ENCODE assay signal across 18 cellular contexts in the genomic region with DNA sequence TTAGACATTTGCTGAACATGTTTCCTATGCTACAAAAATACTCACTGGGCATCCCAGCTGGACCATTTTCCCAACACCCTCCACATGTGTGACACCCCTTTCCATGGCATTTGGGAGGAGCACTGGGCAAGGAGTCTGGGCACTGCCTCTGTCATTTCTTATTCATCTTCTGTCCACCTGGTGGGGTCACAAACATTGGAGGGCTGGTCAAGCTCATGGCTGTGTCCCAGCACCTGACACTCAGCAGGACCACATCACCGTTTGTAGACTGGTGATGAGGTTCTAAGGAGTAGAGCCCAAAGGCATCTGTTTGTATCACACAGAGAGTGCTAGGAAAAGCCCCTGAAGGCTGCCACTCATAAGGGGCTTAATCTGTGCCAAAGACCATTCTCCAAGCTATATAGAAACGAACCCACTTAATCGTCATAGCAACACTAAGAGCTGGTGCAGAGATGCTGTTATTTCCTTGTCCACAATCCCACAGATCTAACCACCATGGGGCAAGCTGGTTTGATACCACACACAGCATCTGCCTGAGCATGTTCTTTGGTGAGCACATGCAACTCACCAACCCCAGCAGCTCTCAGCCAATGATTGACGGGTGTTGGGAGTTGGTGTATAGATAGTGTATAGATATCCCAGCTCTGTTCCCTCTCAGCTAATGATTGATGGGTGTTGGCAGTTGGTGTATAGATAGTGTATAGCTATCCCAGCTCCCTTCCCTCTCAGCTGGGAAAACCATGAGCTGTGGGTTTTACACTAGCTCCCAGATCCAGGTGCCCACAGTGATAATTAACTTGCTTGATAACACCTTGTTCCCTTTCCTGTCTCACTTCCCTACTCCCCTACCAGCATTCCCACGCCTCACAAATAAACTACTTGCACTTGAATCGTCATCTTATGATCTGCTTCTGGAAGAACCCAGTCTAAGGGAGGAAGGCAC. TPM values are rescaled to one million over a fixed set of nuclear protein-coding genes. Genes with fewer than 3 reads are reported as not detected.
DNase-seq lines count a peak whose midpoint lies in the region; ATAC-seq lines count a peak whose summit lies in the region.
"Had no signal": no experiment of that assay in that cellular context is flagged by ENCODE, and none has a peak within 500 bp of the region (broad histone marks: within the 10 kb centered on the region; RNA-seq: fewer than 3 reads in every experiment).

No MANE protein-coding gene starts in this region.

- no peak for ATAC-seq in activated CD4-positive, CD25-positive, alpha-beta regulatory T cell treated with anti-CD3 and anti-CD28 coated beads, Interleukin-2, amount 50 U/mL, for 24 hours
- ATAC-seq: GM23338, heart left ventricle, right lobe of liver had no signal

- peak; percentile 31 for DNase-seq in DMS 273 (lab: John Stamatoyannopoulos, UW; ENCODE audit: unreplicated experiment)
- DNase-seq in DMS 273 treated with DMSO at 0.1 percent for 48 hours (lab: John Stamatoyannopoulos, UW) = no peak
- peak; percentile 1 for DNase-seq in stimulated activated CD4-positive, alpha-beta T cell treated with anti-CD3 and anti-CD28 coated beads, Interleukin-4, amount 100 ng/mL, for 24 hours
- DNase-seq in stimulated activated CD4-positive, alpha-beta T cell treated with anti-CD3 and anti-CD28 coated beads, Interleukin-12 subunit alpha, Interleukin-12 subunit beta, amount 100 ng/mL, for 4 hours = no peak
- peak; percentile 42 for DNase-seq in islet precursor cell
- DNase-seq in ureter (ENCODE audit: low spot score) = peak; percentile 34
- DNase-seq in NOMO-1 (lab: John Stamatoyannopoulos, UW; ENCODE audit: unreplicated experiment in 2 of 2) = no peak
- DNase-seq: Caco-2, EL, NCI-H1436 treated with DMSO at 0.1 percent for 48 hours, NCI-H446 treated with DMSO at 0.1 percent for 48 hours, ovary, stomach had no signal

RNA-seq across cellular contexts. Expression of gene ATP2B2, which starts 42.7 kb away (rescaled TPM):
- total RNA-seq in ureter = not detected
- total RNA-seq: activated naive CD4-positive, alpha-beta T cell treated with anti-CD3 and anti-CD28 coated beads, Interleukin-2, amount 50 U/mL, for 72 hours; Caco-2 had no signal

Comparison
In these comparisons a context has a peak if more than half of its experiments do, and no peak if none do; other contexts are left out.
1. DNase-seq: peak in DMS 273 (single experiment), stimulated activated CD4-positive, alpha-beta T cell treated with anti-CD3 and anti-CD28 coated beads, Interleukin-4, amount 100 ng/mL, for 24 hours (single experiment), islet precursor cell (single experiment) and ureter (single experiment); none in DMS 273 treated with DMSO at 0.1 percent for 48 hours (single experiment), stimulated activated CD4-positive, alpha-beta T cell treated with anti-CD3 and anti-CD28 coated beads, Interleukin-12 subunit alpha, Interleukin-12 subunit beta, amount 100 ng/mL, for 4 hours (single experiment) and NOMO-1 (0 of 2).